Comparison of ENCODE assay signal across 18 cellular contexts in the genomic region with DNA sequence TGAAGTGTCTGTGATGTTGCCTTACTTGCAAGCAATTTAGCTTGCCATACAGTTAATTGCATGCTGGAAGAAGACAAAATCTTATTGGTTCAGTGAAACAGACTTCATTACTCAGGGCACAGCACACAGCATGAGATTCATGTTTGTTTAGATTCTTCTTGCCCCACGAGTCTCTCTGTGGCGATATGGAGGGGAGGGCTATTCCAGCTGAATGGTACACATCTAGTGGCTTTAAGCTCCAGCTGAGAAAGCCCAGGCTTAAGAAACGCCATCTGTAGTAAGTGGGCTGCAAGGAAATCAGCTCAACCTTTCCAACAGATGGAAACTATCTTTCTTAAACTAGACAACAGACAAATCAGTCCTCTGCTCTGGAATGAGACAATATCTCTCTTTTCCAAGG.
"Had no signal": no experiment of that assay in that cellular context is flagged by ENCODE, and none has a peak within 500 bp of the region (broad histone marks: within the 10 kb centered on the region; RNA-seq: fewer than 3 reads in every experiment).

No MANE protein-coding gene starts in this region.

- H3K27ac ChIP-seq: esophagus muscularis mucosa, hepatocyte, neutrophil, tibial artery had no signal

- H3K4me2 ChIP-seq: hepatocyte had no signal

- H3K27ac Mint-ChIP-seq: activated CD4-positive, alpha-beta memory T cell treated with anti-CD3 and anti-CD28 coated beads, Interleukin-2, amount 10 ng/mL, durations not matched to agents 7 days and 5 days; activated naive CD8-positive, alpha-beta T cell treated with anti-CD3 and anti-CD28 coated beads, Interleukin-2, amount 10 ng/mL, durations not matched to agents 7 days and 5 days; activated T-cell treated with anti-CD3 and anti-CD28 coated beads, Interleukin-2, amount 50 U/mL, for 24 hours; activated T-helper 2 cell treated with anti-CD3 and anti-CD28 coated beads, Interferon-gamma antibody, Interleukin-2, Interleukin-4, amounts not matched to agents 10 μg/mL and 5 μg/mL and 100 μg/mL, durations not matched to agents 14 hours and 24 hours and 36 hours; dendritic cell treated with granulocyte-macrophage colony-stimulating factor and Interleukin-4, amounts not matched to agents 40 ng/mL and 50 ng/mL, for 4 days; natural killer cell had no signal

- H3K79me2 ChIP-seq: hepatocyte had no signal

- H3K36me3 Mint-ChIP-seq: activated naive CD8-positive, alpha-beta T cell treated with anti-CD3 and anti-CD28 coated beads, Interleukin-2, amount 10 ng/mL, durations not matched to agents 7 days and 5 days; natural killer cell had no signal

- H3K4me1 Mint-ChIP-seq: activated CD4-positive, alpha-beta memory T cell treated with anti-CD3 and anti-CD28 coated beads, Interleukin-2, amount 10 ng/mL, durations not matched to agents 7 days and 5 days; activated naive CD8-positive, alpha-beta T cell treated with anti-CD3 and anti-CD28 coated beads, Interleukin-2, amount 10 ng/mL, durations not matched to agents 7 days and 5 days; natural killer cell had no signal

- H3K27me3 Mint-ChIP-seq: activated CD4-positive, alpha-beta memory T cell treated with anti-CD3 and anti-CD28 coated beads, Interleukin-2, amount 10 ng/mL, durations not matched to agents 7 days and 5 days; activated naive CD8-positive, alpha-beta T cell treated with anti-CD3 and anti-CD28 coated beads, Interleukin-2, amount 10 ng/mL, durations not matched to agents 7 days and 5 days; activated T-cell treated with anti-CD3 and anti-CD28 coated beads, Interleukin-2, amount 50 U/mL, for 24 hours; dendritic cell treated with granulocyte-macrophage colony-stimulating factor and Interleukin-4, amounts not matched to agents 40 ng/mL and 50 ng/mL, for 4 days had no signal

- H3K4me3 Mint-ChIP-seq: activated CD4-positive, alpha-beta memory T cell treated with anti-CD3 and anti-CD28 coated beads, Interleukin-2, amount 10 ng/mL, durations not matched to agents 7 days and 5 days; activated naive CD8-positive, alpha-beta T cell treated with anti-CD3 and anti-CD28 coated beads, Interleukin-2, amount 10 ng/mL, durations not matched to agents 7 days and 5 days; activated T-cell treated with anti-CD3 and anti-CD28 coated beads, Interleukin-2, amount 50 U/mL, for 24 hours; dendritic cell treated with granulocyte-macrophage colony-stimulating factor and Interleukin-4, amounts not matched to agents 40 ng/mL and 50 ng/mL, for 4 days; natural killer cell had no signal

- H3K36me3 ChIP-seq: esophagus muscularis mucosa, neutrophil, tibial artery had no signal

- H3K9me3 Mint-ChIP-seq: activated T-cell treated with anti-CD3 and anti-CD28 coated beads, Interleukin-2, amount 50 U/mL, for 24 hours had no signal

- DNase-seq: activated CD4-positive, alpha-beta memory T cell treated with anti-CD3 and anti-CD28 coated beads, Interleukin-2, amount 10 ng/mL, durations not matched to agents 7 days and 5 days; activated CD4-positive, alpha-beta T cell treated with anti-CD3 and anti-CD28 coated beads for 48 hours; activated CD4-positive, CD25-positive, alpha-beta regulatory T cell; activated naive CD4-positive, alpha-beta T cell treated with Interleukin-2 at 50 U/mL for 16 hours; activated naive CD8-positive, alpha-beta T cell treated with anti-CD3 and anti-CD28 coated beads, Interleukin-2, amount 10 ng/mL, durations not matched to agents 7 days and 5 days; activated T-cell treated with anti-CD3 and anti-CD28 coated beads, Interleukin-2, amount 50 U/mL, for 24 hours; effector CD8-positive, alpha-beta T cell; natural killer cell; stimulated activated CD4-positive, alpha-beta T cell treated with anti-CD3 and anti-CD28 coated beads, Interleukin-2, amount 100 ng/mL, for 24 hours; stimulated activated naive CD8-positive, alpha-beta T cell treated with anti-CD3 and anti-CD28 coated beads, Interleukin-15, Interleukin-2, amounts not matched to agents 100 U/mL and 50 U/mL, for 24 hours; substantia nigra; T-helper 9 cell; tibial artery had no signal

- H3K4me1 ChIP-seq: esophagus muscularis mucosa, tibial artery had no signal

- ATAC-seq: natural killer cell; stimulated activated naive CD8-positive, alpha-beta T cell treated with anti-CD3 and anti-CD28 coated beads, Interleukin-15, Interleukin-2, amounts not matched to agents 100 U/mL and 50 U/mL, for 24 hours had no signal

- H3K4me3 ChIP-seq: esophagus muscularis mucosa, hepatocyte, tibial artery had no signal

- H3K27me3 ChIP-seq: esophagus muscularis mucosa, hepatocyte, neutrophil, tibial artery had no signal

- H3K9me3 ChIP-seq: esophagus muscularis mucosa, neutrophil, tibial artery had no signal
